ENCODE assay signal across 9 cellular contexts in the genomic region with DNA sequence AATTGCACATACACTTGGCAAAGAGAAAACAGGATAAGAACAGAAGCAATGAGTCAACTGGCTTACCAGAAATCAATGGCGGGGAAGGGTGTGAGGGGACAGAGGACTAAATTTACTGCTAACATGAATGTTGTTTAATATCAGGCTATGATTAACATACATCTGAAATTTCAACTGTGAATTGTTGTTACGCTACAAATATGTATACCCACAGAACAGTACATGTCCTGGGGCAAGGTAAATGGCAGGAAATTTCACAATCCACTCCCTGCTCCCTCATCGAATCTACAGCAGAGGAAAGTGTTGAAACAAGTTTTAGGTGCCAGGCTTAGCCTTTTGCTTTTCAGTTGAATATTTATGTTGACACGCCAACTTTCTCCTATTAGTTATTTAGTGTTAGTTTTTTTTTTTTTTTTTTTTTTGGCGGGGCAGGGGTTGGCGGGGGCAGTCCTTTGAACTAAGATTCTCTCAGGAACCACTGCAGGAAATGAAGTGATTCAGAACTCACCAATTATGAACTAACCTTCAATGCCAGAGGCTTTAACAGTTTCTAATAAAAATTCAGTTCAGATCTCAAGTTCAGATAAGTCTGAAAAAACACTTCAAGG.
DNase-seq lines count a peak whose midpoint lies in the region; ATAC-seq and TF ChIP-seq lines count a peak whose summit lies in the region.
"Had no signal": no experiment of that assay in that cellular context is flagged by ENCODE, and none has a peak within 500 bp of the region (broad histone marks: within the 10 kb centered on the region; RNA-seq: fewer than 3 reads in every experiment).

No MANE protein-coding gene starts in this region.

- intact Hi-C loops in activated CD8-positive, alpha-beta T cell treated with anti-CD3 and anti-CD28 coated beads for 36 hours (cut with micrococcal nuclease) = no loop called here

- H3K4me3 ChIP-seq in skeletal muscle satellite cell (ENCODE audit: low read length) = no peak overlapping the region

- no peaks in the 10 kb centered on the region for H3K27me3 ChIP-seq in skeletal muscle satellite cell (ENCODE audit: control insufficient read depth, insufficient read depth, low read length)

- H3K36me3 Mint-ChIP-seq in HFFc6 (ENCODE audit: low read depth) = peaks cover 46% of the 10 kb centered on the region
- peaks cover 2% of the 10 kb centered on the region for H3K36me3 Mint-ChIP-seq in activated CD8-positive, alpha-beta T cell treated with anti-CD3 and anti-CD28 coated beads for 36 hours (ENCODE audit: low read depth)

- H3K9ac ChIP-seq in skeletal muscle satellite cell (ENCODE audit: low read depth, low read length) = peak overlapping the region; percentile 54

- H3K4me1 Mint-ChIP-seq in HFFc6 (ENCODE audit: low read depth) = peaks cover 93% of the 10 kb centered on the region
- peaks cover 37% of the 10 kb centered on the region for H3K4me1 Mint-ChIP-seq in activated CD8-positive, alpha-beta T cell treated with anti-CD3 and anti-CD28 coated beads for 36 hours (ENCODE audit: low read depth)

- peaks cover 10% of the 10 kb centered on the region for H3K36me3 ChIP-seq in skeletal muscle satellite cell (ENCODE audit: insufficient read depth, low read length)

- peaks cover 41% of the 10 kb centered on the region for H3K4me1 ChIP-seq in skeletal muscle satellite cell (ENCODE audit: control insufficient read depth, insufficient read depth, low read length)

- POLR2A ChIA-PET in activated CD8-positive, alpha-beta T cell treated with anti-CD3 and anti-CD28 coated beads for 36 hours (lab: Charles Lee) = no interaction called here

- H3K4me2 ChIP-seq in skeletal muscle satellite cell (ENCODE audit: low read length) = peak overlapping the region; percentile 60

- in situ Hi-C loops in SK-MEL-5 (cut with HindIII; ENCODE audit: low pct_unique_long_range_greater_than_20kb, low sequenced_read_pairs) = no loop called here

- DNase-seq in HFFc6 (peak; percentile 53), SK-MEL-5 (ENCODE audit: low read depth, low spot score) (peak; percentile 60), fibroblast of peridontal ligament (ENCODE audit: extremely low read depth) (peak; percentile 39), NCI-H69 (lab: John Stamatoyannopoulos, UW) (no peak), DMS153 treated with DMSO at 0.1 percent for 48 hours (lab: John Stamatoyannopoulos, UW; ENCODE audit: unreplicated experiment) (no peak)
- no peak for DNase-seq in activated CD8-positive, alpha-beta T cell treated with anti-CD3 and anti-CD28 coated beads for 36 hours
- DNase-seq in stimulated activated CD4-positive, alpha-beta T cell treated with anti-CD3 and anti-CD28 coated beads, Interleukin-12 subunit alpha, Interleukin-12 subunit beta, amount 100 ng/mL, for 4 hours = no peak
- DNase-seq: NCI-H748 treated with DMSO at 0.1 percent for 48 hours had no signal

- no peaks in the 10 kb centered on the region for H3K9me3 ChIP-seq in skeletal muscle satellite cell (replicated peaks; ENCODE audit: low read length)

- no peaks in the 10 kb centered on the region for H3K9me3 Mint-ChIP-seq in HFFc6
- no peaks in the 10 kb centered on the region for H3K9me3 Mint-ChIP-seq in activated CD8-positive, alpha-beta T cell treated with anti-CD3 and anti-CD28 coated beads for 36 hours

- peak overlapping the region; percentile 70 for H3K4me3 Mint-ChIP-seq in HFFc6
- H3K4me3 Mint-ChIP-seq in activated CD8-positive, alpha-beta T cell treated with anti-CD3 and anti-CD28 coated beads for 36 hours = no peak overlapping the region

- CTCF ChIA-PET in activated CD8-positive, alpha-beta T cell treated with anti-CD3 and anti-CD28 coated beads for 36 hours (lab: Charles Lee) = interaction anchor here (1.0 to 1.6 kb wide), 2 partner anchors 24 to 99 kb away, joined by 3 to 4 read pairs; a partner anchor contains a TSS

- ATAC-seq in activated CD8-positive, alpha-beta T cell treated with anti-CD3 and anti-CD28 coated beads for 36 hours = no peak

- TF ChIP-seq CTCF in HFFc6 (IDR thresholded peaks at IDR 0.05) = no peak
- TF ChIP-seq CTCF in activated CD8-positive, alpha-beta T cell treated with anti-CD3 and anti-CD28 coated beads for 36 hours (IDR thresholded peaks at IDR 0.05) = no peak

- H3K27ac Mint-ChIP-seq in HFFc6 = peak overlapping the region; percentile 93
- H3K27ac Mint-ChIP-seq in activated CD8-positive, alpha-beta T cell treated with anti-CD3 and anti-CD28 coated beads for 36 hours = no peak overlapping the region

- H3K27me3 Mint-ChIP-seq in HFFc6 (ENCODE audit: insufficient read depth) = no peaks in the 10 kb centered on the region; the same call in none of the 2 replicates
- H3K27me3 Mint-ChIP-seq in activated CD8-positive, alpha-beta T cell treated with anti-CD3 and anti-CD28 coated beads for 36 hours = no peaks in the 10 kb centered on the region

Comparison
In these comparisons a context has a peak if more than half of its experiments do, and no peak if none do; other contexts are left out.
1. DNase-seq: peak in HFFc6 (single experiment), SK-MEL-5 (single experiment) and fibroblast of peridontal ligament (single experiment); none in NCI-H69 (single experiment), DMS153 treated with DMSO at 0.1 percent for 48 hours (single experiment), activated CD8-positive, alpha-beta T cell treated with anti-CD3 and anti-CD28 coated beads for 36 hours (single experiment) and stimulated activated CD4-positive, alpha-beta T cell treated with anti-CD3 and anti-CD28 coated beads, Interleukin-12 subunit alpha, Interleukin-12 subunit beta, amount 100 ng/mL, for 4 hours (single experiment).